Comparison of ENCODE assay signal across 24 cellular contexts in genomic region chr1:41294213-41294612, GRCh38.
"Had no signal": no experiment of that assay in that cellular context is flagged by ENCODE, and none has a peak within 500 bp of the region (broad histone marks: within the 10 kb centered on the region; RNA-seq: fewer than 3 reads in every experiment).

No MANE protein-coding gene starts in this region.

- H3K9me3 Mint-ChIP-seq: dendritic cell treated with granulocyte-macrophage colony-stimulating factor and Interleukin-4, amounts not matched to agents 40 ng/mL and 50 ng/mL, for 4 days; effector memory CD8-positive, alpha-beta T cell; natural killer cell treated with Interleukin-12 subunit alpha and Interleukin-12 subunit beta and Interleukin-15 and Interleukin-18, amount 100 ng/mL, for 72 hours; neural progenitor cell; stimulated activated naive B cell treated with anti-CD40 and anti-IgM and Interleukin-4, amounts not matched to agents 10 μg/mL and 1 μg/mL and 100 μg/mL, for 72 hours had no signal

- DNase-seq: effector memory CD8-positive, alpha-beta T cell; esophagus squamous epithelium; foreskin fibroblast; glutamatergic neuron; islet precursor cell; left ventricle myocardium inferior; lower lobe of right lung; mesenchymal stem cell; midbrain; occipital lobe; psoas muscle; retina; sigmoid colon; stimulated activated CD4-positive, alpha-beta T cell treated with anti-CD3 and anti-CD28 coated beads, Interleukin-2, amount 100 ng/mL, for 24 hours; stimulated activated CD4-positive, alpha-beta T cell treated with anti-CD3 and anti-CD28 coated beads, Interleukin-4, amount 100 ng/mL, for 4 hours; stimulated activated naive B cell treated with anti-CD40 and anti-IgM and Interleukin-4, amounts not matched to agents 10 μg/mL and 1 μg/mL and 100 μg/mL, for 72 hours; trophoblast cell; uterus had no signal

- H3K4me1 Mint-ChIP-seq: neural progenitor cell; stimulated activated naive B cell treated with anti-CD40 and anti-IgM and Interleukin-4, amounts not matched to agents 10 μg/mL and 1 μg/mL and 100 μg/mL, for 72 hours had no signal

- H3K27ac ChIP-seq: esophagus squamous epithelium, gastroesophageal sphincter, left ventricle myocardium inferior, lower lobe of right lung, neural progenitor cell, parathyroid adenoma, psoas muscle, sigmoid colon, skin epidermis, uterus had no signal

- H3K27me3 ChIP-seq: neural progenitor cell, uterus had no signal

- H3K4me3 ChIP-seq: esophagus squamous epithelium, gastroesophageal sphincter, left ventricle myocardium inferior, lower lobe of right lung, neural progenitor cell, psoas muscle, sigmoid colon, skin epidermis, uterus had no signal

- H3K36me3 Mint-ChIP-seq: natural killer cell treated with Interleukin-12 subunit alpha and Interleukin-12 subunit beta and Interleukin-15 and Interleukin-18, amount 100 ng/mL, for 72 hours; neural progenitor cell; stimulated activated naive B cell treated with anti-CD40 and anti-IgM and Interleukin-4, amounts not matched to agents 10 μg/mL and 1 μg/mL and 100 μg/mL, for 72 hours had no signal

- H3K9me3 ChIP-seq: esophagus squamous epithelium, gastroesophageal sphincter, left ventricle myocardium inferior, lower lobe of right lung, psoas muscle, sigmoid colon, uterus had no signal

- H3K4me3 Mint-ChIP-seq: dendritic cell treated with granulocyte-macrophage colony-stimulating factor and Interleukin-4, amounts not matched to agents 40 ng/mL and 50 ng/mL, for 4 days; effector memory CD8-positive, alpha-beta T cell; natural killer cell treated with Interleukin-12 subunit alpha and Interleukin-12 subunit beta and Interleukin-15 and Interleukin-18, amount 100 ng/mL, for 72 hours; neural progenitor cell; stimulated activated naive B cell treated with anti-CD40 and anti-IgM and Interleukin-4, amounts not matched to agents 10 μg/mL and 1 μg/mL and 100 μg/mL, for 72 hours had no signal

- H3K27ac Mint-ChIP-seq: dendritic cell treated with granulocyte-macrophage colony-stimulating factor and Interleukin-4, amounts not matched to agents 40 ng/mL and 50 ng/mL, for 4 days; effector memory CD8-positive, alpha-beta T cell; natural killer cell treated with Interleukin-12 subunit alpha and Interleukin-12 subunit beta and Interleukin-15 and Interleukin-18, amount 100 ng/mL, for 72 hours; neural progenitor cell; stimulated activated naive B cell treated with anti-CD40 and anti-IgM and Interleukin-4, amounts not matched to agents 10 μg/mL and 1 μg/mL and 100 μg/mL, for 72 hours had no signal

- ATAC-seq: effector memory CD8-positive, alpha-beta T cell; gastroesophageal sphincter; lower lobe of right lung; natural killer cell treated with Interleukin-12 subunit alpha and Interleukin-12 subunit beta and Interleukin-15 and Interleukin-18, amount 100 ng/mL, for 72 hours; stimulated activated naive B cell treated with anti-CD40 and anti-IgM and Interleukin-4, amounts not matched to agents 10 μg/mL and 1 μg/mL and 100 μg/mL, for 72 hours had no signal

- H3K36me3 ChIP-seq: esophagus squamous epithelium, gastroesophageal sphincter, left ventricle myocardium inferior, lower lobe of right lung, neural progenitor cell, sigmoid colon, uterus had no signal

- H3K4me1 ChIP-seq: esophagus squamous epithelium, gastroesophageal sphincter, lower lobe of right lung, neural progenitor cell, parathyroid adenoma, psoas muscle, uterus had no signal
